Comparison of ENCODE assay signal across 8 cellular contexts in genomic region chr17:81867123-81867951, GRCh38. TPM values are rescaled to one million over a fixed set of nuclear protein-coding genes. Genes with fewer than 3 reads are reported as not detected.
DNase-seq lines count a peak whose midpoint lies in the region; ATAC-seq and TF ChIP-seq lines count a peak whose summit lies in the region.

No MANE protein-coding gene starts in this region.

- H2BK120ac ChIP-seq in IMR-90 (ENCODE audit: low read depth, low read length): no peak overlapping the region

- no peak overlapping the region; the same call in 1 of the 2 replicates for H3K9ac ChIP-seq in IMR-90 (ENCODE audit: low read depth, low read length)

- H3K27ac Mint-ChIP-seq in activated CD8-positive, alpha-beta T cell treated with anti-CD3 and anti-CD28 coated beads, Interleukin-2, amount 10 ng/mL, durations not matched to agents 7 days and 5 days: peak overlapping the region; percentile 84
- peak overlapping the region; percentile 96 for H3K27ac Mint-ChIP-seq in stimulated activated effector memory CD8-positive, alpha-beta T cell treated with anti-CD3 and anti-CD28 coated beads, Interleukin-12 subunit alpha, Interleukin-12 subunit beta, amount 100 ng/mL, for 72 hours

- H3K9me1 ChIP-seq in IMR-90 (ENCODE audit: insufficient read depth, low read length): peaks cover 11% of the 10 kb centered on the region; the same call in 1 of the 2 replicates

- H3K4me3 ChIP-seq in IMR-90 (ENCODE audit: insufficient read depth, low read depth, low read length): no peak overlapping the region

- WGBS in IMR-90 (ENCODE audit: extremely low coverage in 2 of 2, insufficient read length in 1 of 2), 2 experiments: 71% methylated on average over 20 of the region's 22 CpGs; no CpG with 5 or more reads in 1 of the 2 experiments

- H3K27me3 ChIP-seq in IMR-90 (ENCODE audit: control insufficient read depth, insufficient read depth, low read length): no peaks in the 10 kb centered on the region

- no peak overlapping the region for H3K18ac ChIP-seq in IMR-90 (ENCODE audit: low read depth, low read length)

- no peaks in the 10 kb centered on the region for H3K9me3 ChIP-seq in IMR-90 (ENCODE audit: control insufficient read depth, insufficient read depth, low read length)

- H4K20me1 ChIP-seq in IMR-90 (ENCODE audit: insufficient read depth, low read length): peaks cover 55% of the 10 kb centered on the region

- H3K9me3 Mint-ChIP-seq in activated CD8-positive, alpha-beta T cell treated with anti-CD3 and anti-CD28 coated beads, Interleukin-2, amount 10 ng/mL, durations not matched to agents 7 days and 5 days (ENCODE audit: insufficient read depth): no peaks in the 10 kb centered on the region
- H3K9me3 Mint-ChIP-seq in stimulated activated effector memory CD8-positive, alpha-beta T cell treated with anti-CD3 and anti-CD28 coated beads, Interleukin-12 subunit alpha, Interleukin-12 subunit beta, amount 100 ng/mL, for 72 hours: no peaks in the 10 kb centered on the region

- peak overlapping the region; percentile 50; the same call in 1 of the 2 replicates for H3K14ac ChIP-seq in IMR-90 (replicated peaks; ENCODE audit: low read depth, low read length)

- POLR2A ChIA-PET in IMR-90 (lab: Charles Lee; ENCODE audit: unreplicated experiment): interaction anchor here (0.9 kb wide), 1 partner anchor 151 kb away, joined by 12 read pairs; no protein-coding TSS in a partner anchor
- POLR2A ChIA-PET in activated CD8-positive, alpha-beta T cell treated with anti-CD3 and anti-CD28 coated beads, Interleukin-2, amount 10 ng/mL, durations not matched to agents 7 days and 5 days (lab: Charles Lee): interaction anchor here (1.1 to 2.0 kb wide), 2 partner anchors 24 to 164 kb away, joined by 3 to 7 read pairs; partner anchors contain the start of genes ALYREF, ANAPC11 and MRPL12

- H2AK5ac ChIP-seq in IMR-90 (ENCODE audit: low read depth, low read length): peak overlapping the region; percentile 43

- intact Hi-C loops in IMR-90 (cut with micrococcal nuclease): no loop called here
- intact Hi-C loops in left cardiac atrium (cut with DNase I): no loop called here

- TF ChIP-seq CTCF in IMR-90 (conservative IDR thresholded peaks at IDR 0.05; ENCODE audit: low read depth, low read length): no peak

- dilution Hi-C loops in IMR-90 (cut with HindIII; ENCODE audit: low sequenced_read_pairs, unreplicated experiment): no loop called here

- peak; percentile 1 for ATAC-seq in IMR-90 (ENCODE audit: low read depth)
- ATAC-seq in activated CD8-positive, alpha-beta T cell treated with anti-CD3 and anti-CD28 coated beads, Interleukin-2, amount 10 ng/mL, durations not matched to agents 7 days and 5 days: no peak
- peak in 1 of 2 donors; percentile 0 for ATAC-seq in left cardiac atrium
- no peak for ATAC-seq in stimulated activated effector memory CD8-positive, alpha-beta T cell treated with anti-CD3 and anti-CD28 coated beads, Interleukin-12 subunit alpha, Interleukin-12 subunit beta, amount 100 ng/mL, for 72 hours
- no peak for ATAC-seq in GM18861 (IDR thresholded peaks at IDR 0.05; ENCODE audit: unreplicated experiment)

- H3K36me3 Mint-ChIP-seq in activated CD8-positive, alpha-beta T cell treated with anti-CD3 and anti-CD28 coated beads, Interleukin-2, amount 10 ng/mL, durations not matched to agents 7 days and 5 days (ENCODE audit: low read depth): peaks cover 57% of the 10 kb centered on the region
- H3K36me3 Mint-ChIP-seq in stimulated activated effector memory CD8-positive, alpha-beta T cell treated with anti-CD3 and anti-CD28 coated beads, Interleukin-12 subunit alpha, Interleukin-12 subunit beta, amount 100 ng/mL, for 72 hours: peaks cover 97% of the 10 kb centered on the region

- peak overlapping the region; percentile 39 to 66; a peak in 2 of 4 replicates for H4K8ac ChIP-seq in IMR-90 (ENCODE audit: low read depth in 2 of 2, low read length in 2 of 2)

- no peak for TF ChIP-seq RAD21 in IMR-90 (IDR thresholded peaks at IDR 0.05; ENCODE audit: low read length)

- no peaks in the 10 kb centered on the region for H3K27me3 Mint-ChIP-seq in activated CD8-positive, alpha-beta T cell treated with anti-CD3 and anti-CD28 coated beads, Interleukin-2, amount 10 ng/mL, durations not matched to agents 7 days and 5 days (ENCODE audit: low read depth)

- no peak overlapping the region for H3K56ac ChIP-seq in IMR-90 (ENCODE audit: extremely low read depth, insufficient read depth, low read length)

- peak overlapping the region; percentile 95 for H2BK5ac ChIP-seq in IMR-90 (ENCODE audit: low read depth, low read length, poor library complexity, severe bottlenecking)

- H3K4me2 ChIP-seq in IMR-90 (ENCODE audit: low read depth, low read length): no peak overlapping the region

- peak overlapping the region; percentile 59 for H3K23ac ChIP-seq in IMR-90 (ENCODE audit: low read depth, low read length)

- H3K36me3 ChIP-seq in IMR-90 (ENCODE audit: control insufficient read depth, insufficient read depth, low read length): peaks cover 46% of the 10 kb centered on the region

- H4K91ac ChIP-seq in IMR-90 (ENCODE audit: insufficient read depth, low read depth, low read length): no peak overlapping the region

- H2BK15ac ChIP-seq in IMR-90 (ENCODE audit: low read depth, low read length): no peak overlapping the region

- peaks cover 34% of the 10 kb centered on the region for H3K4me1 ChIP-seq in IMR-90 (ENCODE audit: control insufficient read depth, insufficient read depth, low read length)

- H4K5ac ChIP-seq in IMR-90 (ENCODE audit: low read depth, low read length): peak overlapping the region; percentile 15

- peak overlapping the region; percentile 81 for H3K27ac ChIP-seq in IMR-90 (ENCODE audit: insufficient read depth, low read length)

- peak overlapping the region; percentile 95 for H3K4ac ChIP-seq in IMR-90 (ENCODE audit: low read depth, low read length)

- DNase-seq in DMS53 treated with DMSO at 0.1 percent for 48 hours (lab: John Stamatoyannopoulos, UW; ENCODE audit: unreplicated experiment) (peak; percentile 60), IMR-90 (peak; percentile 52), left cardiac atrium (peak; percentile 57), ACHN (no peak), 8988T (no peak)
- peak; percentile 38 for DNase-seq in activated CD8-positive, alpha-beta T cell treated with anti-CD3 and anti-CD28 coated beads, Interleukin-2, amount 10 ng/mL, durations not matched to agents 7 days and 5 days
- peak in 1 of 2 donors; percentile 63 for DNase-seq in stimulated activated effector memory CD8-positive, alpha-beta T cell treated with anti-CD3 and anti-CD28 coated beads, Interleukin-12 subunit alpha, Interleukin-12 subunit beta, amount 100 ng/mL, for 72 hours (ENCODE audit: low spot score in 2 of 2)

- in situ Hi-C loops in IMR-90 (cut with MboI; ENCODE audit: low sequenced_read_pairs) (no loop called here), ACHN (cut with HindIII; ENCODE audit: low pct_ligation_motif_present, low pct_unique_long_range_greater_than_20kb, low sequenced_read_pairs) (no loop called here)

- H2BK20ac ChIP-seq in IMR-90 (ENCODE audit: low read depth, low read length): no peak overlapping the region

- no peak for TF ChIP-seq POLR2A in IMR-90 (IDR thresholded peaks at IDR 0.05; ENCODE audit: low read depth, low read length)

- H3K4me1 Mint-ChIP-seq in activated CD8-positive, alpha-beta T cell treated with anti-CD3 and anti-CD28 coated beads, Interleukin-2, amount 10 ng/mL, durations not matched to agents 7 days and 5 days (ENCODE audit: low read depth): peaks cover 53% of the 10 kb centered on the region
- H3K4me1 Mint-ChIP-seq in stimulated activated effector memory CD8-positive, alpha-beta T cell treated with anti-CD3 and anti-CD28 coated beads, Interleukin-12 subunit alpha, Interleukin-12 subunit beta, amount 100 ng/mL, for 72 hours: peaks cover 68% of the 10 kb centered on the region

- BruUV-seq in IMR-90 (replicated peaks; lab: Mats Ljungman, UMichigan): no TSS peak

- CTCF ChIA-PET in IMR-90 (lab: Yijun Ruan, JAX): no interaction called here
- CTCF ChIA-PET in activated CD8-positive, alpha-beta T cell treated with anti-CD3 and anti-CD28 coated beads, Interleukin-2, amount 10 ng/mL, durations not matched to agents 7 days and 5 days (lab: Charles Lee): no interaction called here

- H2AFZ ChIP-seq in IMR-90 (replicated peaks; ENCODE audit: low read length, poor library complexity): peak overlapping the region; percentile 49

- H3K4me3 Mint-ChIP-seq in activated CD8-positive, alpha-beta T cell treated with anti-CD3 and anti-CD28 coated beads, Interleukin-2, amount 10 ng/mL, durations not matched to agents 7 days and 5 days: peak overlapping the region; percentile 40
- peak overlapping the region; percentile 84 for H3K4me3 Mint-ChIP-seq in stimulated activated effector memory CD8-positive, alpha-beta T cell treated with anti-CD3 and anti-CD28 coated beads, Interleukin-12 subunit alpha, Interleukin-12 subunit beta, amount 100 ng/mL, for 72 hours

- H3K79me1 ChIP-seq in IMR-90 (ENCODE audit: low read depth in 1 of 2, low read length in 2 of 2): peaks cover 18 to 82% of the 10 kb centered on the region in 2 experiments; a peak in 3 of 4 replicates

- peak overlapping the region; percentile 98 for H2AK9ac ChIP-seq in IMR-90 (replicated peaks; ENCODE audit: low read depth, low read length, poor library complexity)

RNA-seq across cellular contexts. Expression of gene ARHGDIA, which starts 3.8 kb away (rescaled TPM):
- total RNA-seq in IMR-90 (2012; rRNA removed) (62.7 and 77.2 TPM in 2 replicates), left cardiac atrium (100 to 1,000 TPM; 168 to 252 TPM)
- polyA plus RNA-seq in IMR-90 (2012; rRNA removed): 324 and 362 TPM in 2 replicates
- polyA plus RNA-seq in IMR-90 (2012; cell fraction: cytosol; rRNA removed): 214 and 386 TPM in 2 replicates
- polyA plus RNA-seq in IMR-90 (2012; cell fraction: nucleus; rRNA removed; ENCODE audit: low replicate concordance): 425 and 839 TPM in 2 replicates
- total RNA-seq in activated CD8-positive, alpha-beta T cell treated with anti-CD3 and anti-CD28 coated beads, Interleukin-2, amount 10 ng/mL, durations not matched to agents 7 days and 5 days: 100 to 1,000 TPM; 756 to 778 TPM

RNA-seq across cellular contexts. Expression of gene P4HB, which starts 7.0 kb away (rescaled TPM):
- 917 and 932 TPM in 2 replicates for total RNA-seq in IMR-90 (2012; rRNA removed)
- polyA plus RNA-seq in IMR-90 (2012; rRNA removed): 530 and 599 TPM in 2 replicates
- 309 and 642 TPM in 2 replicates for polyA plus RNA-seq in IMR-90 (2012; cell fraction: cytosol; rRNA removed)
- polyA plus RNA-seq in IMR-90 (2012; cell fraction: nucleus; rRNA removed; ENCODE audit: low replicate concordance): 287 and 329 TPM in 2 replicates
- 100 to 1,000 TPM; 474 to 498 TPM for total RNA-seq in activated CD8-positive, alpha-beta T cell treated with anti-CD3 and anti-CD28 coated beads, Interleukin-2, amount 10 ng/mL, durations not matched to agents 7 days and 5 days
- 100 to 1,000 TPM; 403 to 414 TPM for total RNA-seq in left cardiac atrium

RNA-seq across cellular contexts. Expression of gene ALYREF, which starts 24.0 kb away (rescaled TPM):
- total RNA-seq in IMR-90 (2012; rRNA removed) (144 and 159 TPM in 2 replicates), left cardiac atrium (10 to 100 TPM; 33.7 to 45.2 TPM)
- polyA plus RNA-seq in IMR-90 (2012; rRNA removed): 88.6 and 112 TPM in 2 replicates
- polyA plus RNA-seq in IMR-90 (2012; cell fraction: cytosol; rRNA removed): 102 and 133 TPM in 2 replicates
- polyA plus RNA-seq in IMR-90 (2012; cell fraction: nucleus; rRNA removed; ENCODE audit: low replicate concordance): 62.2 and 73.2 TPM in 2 replicates
- 100 to 1,000 TPM; 269 to 273 TPM for total RNA-seq in activated CD8-positive, alpha-beta T cell treated with anti-CD3 and anti-CD28 coated beads, Interleukin-2, amount 10 ng/mL, durations not matched to agents 7 days and 5 days

RNA-seq across cellular contexts. Expression of gene ANAPC11, which starts 24.2 kb away (rescaled TPM):
- 183 and 242 TPM in 2 replicates for total RNA-seq in IMR-90 (2012; rRNA removed)
- 387 and 508 TPM in 2 replicates for polyA plus RNA-seq in IMR-90 (2012; rRNA removed)
- 1,074 and 1,088 TPM in 2 replicates for polyA plus RNA-seq in IMR-90 (2012; cell fraction: cytosol; rRNA removed)
- 252 and 310 TPM in 2 replicates for polyA plus RNA-seq in IMR-90 (2012; cell fraction: nucleus; rRNA removed; ENCODE audit: low replicate concordance)
- total RNA-seq in activated CD8-positive, alpha-beta T cell treated with anti-CD3 and anti-CD28 coated beads, Interleukin-2, amount 10 ng/mL, durations not matched to agents 7 days and 5 days: 100 to 1,000 TPM; 122 TPM
- 100 to 1,000 TPM; 133 to 155 TPM for total RNA-seq in left cardiac atrium

RNA-seq across cellular contexts. Expression of gene PPP1R27, which starts 32.5 kb away (rescaled TPM):
- total RNA-seq in IMR-90 (2012; rRNA removed) (not detected in 2 replicates), left cardiac atrium (not detected)
- polyA plus RNA-seq in IMR-90 (2012; rRNA removed): 0.20 and 0.21 TPM in 2 replicates
- 0.09 TPM in 1 of 2 replicates, not detected in the other for polyA plus RNA-seq in IMR-90 (2012; cell fraction: cytosol; rRNA removed)
- polyA plus RNA-seq in IMR-90 (2012; cell fraction: nucleus; rRNA removed; ENCODE audit: low replicate concordance): 0.56 and 0.97 TPM in 2 replicates
- total RNA-seq in activated CD8-positive, alpha-beta T cell treated with anti-CD3 and anti-CD28 coated beads, Interleukin-2, amount 10 ng/mL, durations not matched to agents 7 days and 5 days: not detected

Comparison
In these comparisons a context has a peak if more than half of its experiments do, and no peak if none do; other contexts are left out.
1. DNase-seq: peak in DMS53 treated with DMSO at 0.1 percent for 48 hours (single experiment), IMR-90 (single experiment), activated CD8-positive, alpha-beta T cell treated with anti-CD3 and anti-CD28 coated beads, Interleukin-2, amount 10 ng/mL, durations not matched to agents 7 days and 5 days (single experiment) and left cardiac atrium (single experiment); none in ACHN (single experiment) and 8988T (single experiment).